Comparison of ENCODE assay signal across 22 cellular contexts in the genomic region with DNA sequence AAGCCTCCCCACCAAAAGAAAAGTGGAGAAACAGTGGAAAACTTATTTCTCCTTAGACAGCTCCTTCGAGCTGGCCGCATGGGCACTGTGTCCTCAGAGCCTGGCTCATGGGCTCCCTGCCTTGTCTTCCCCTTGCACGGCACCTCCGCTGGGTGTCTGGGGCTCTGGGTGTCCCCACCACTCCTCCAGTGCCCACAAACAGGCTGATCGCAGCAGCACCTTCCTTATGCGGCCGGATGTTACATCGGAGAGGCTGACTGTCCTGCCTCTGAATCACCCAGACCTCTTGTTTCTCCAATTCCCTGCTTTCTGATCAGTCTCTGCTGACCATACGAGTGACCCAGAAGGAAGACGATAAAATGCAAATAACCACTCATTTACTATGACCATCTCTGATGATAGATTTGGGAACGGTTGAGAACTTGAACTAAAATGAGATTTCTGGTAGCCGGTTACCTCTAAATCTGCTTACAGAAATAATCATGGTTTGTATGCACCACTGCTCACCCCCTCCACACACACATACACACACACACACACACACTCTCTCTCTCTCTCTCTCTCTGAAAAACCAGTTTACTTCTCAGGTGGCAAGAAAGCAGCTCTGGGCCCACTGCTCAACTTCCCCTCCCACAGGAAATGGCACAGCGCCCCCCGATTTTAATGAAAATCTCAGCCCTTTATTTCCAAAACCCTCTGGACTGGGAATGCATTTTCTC.
A peak's percentile ranks its signal among the peaks of the same experiment; 100 is the strongest.
DNase-seq lines count a peak whose midpoint lies in the region; FAIRE-seq and TF ChIP-seq lines count a peak whose summit lies in the region.
"Had no signal": no experiment of that assay in that cellular context is flagged by ENCODE, and none has a peak within 500 bp of the region (broad histone marks: within the 10 kb centered on the region; RNA-seq: fewer than 3 reads in every experiment).

No MANE protein-coding gene starts in this region.

- peak overlapping the region; percentile 24 for H3K27ac Mint-ChIP-seq in neural progenitor cell
- H3K27ac Mint-ChIP-seq: activated CD8-positive, alpha-beta T cell treated with anti-CD3 and anti-CD28 coated beads for 36 hours; dendritic cell treated with granulocyte-macrophage colony-stimulating factor and Interleukin-4, amounts not matched to agents 40 ng/mL and 50 ng/mL, for 4 days; natural killer cell treated with Interleukin-12 subunit alpha and Interleukin-12 subunit beta and Interleukin-15 and Interleukin-18, amount 100 ng/mL, for 72 hours had no signal

- POLR2A ChIA-PET in H1 (lab: Charles Lee; ENCODE audit: partially characterized antibody), result interaction anchor here (0.9 kb wide), 1 partner anchor 8 kb away, joined by 3 read pairs; no protein-coding TSS in a partner anchor

- H3K14ac ChIP-seq in H1 (ENCODE audit: insufficient read length), result no peak overlapping the region

- H2BK12ac ChIP-seq in H1 (ENCODE audit: low read depth, low read length), result 0 out of 2 replicates have a peak overlapping the region, but pooled peaks have one; percentile 12

- H3K23me2 ChIP-seq in H1 (ENCODE audit: low read depth, low read length), result no peaks in the 10 kb centered on the region

- TF ChIP-seq CTCF in OCI-LY1 (IDR thresholded peaks at IDR 0.05; ENCODE audit: low read length) (no peak), H1 (IDR thresholded peaks at IDR 0.05; ENCODE audit: control extremely low read depth in 1 of 3, insufficient read depth in 1 of 3, low read depth in 1 of 3, low read length in 3 of 3) (no peak), neural progenitor cell (IDR thresholded peaks at IDR 0.05) (no peak)

- H3K56ac ChIP-seq in H1 (replicated peaks; ENCODE audit: insufficient read length, low read depth, low read length), result no peak overlapping the region

- no peak overlapping the region for H2BK120ac ChIP-seq in H1 (replicated peaks; ENCODE audit: low read depth, low read length)

- no peak overlapping the region for H4K5ac ChIP-seq in H1 (ENCODE audit: insufficient read length, low read depth, low read length)

- no peak overlapping the region for H2AFZ ChIP-seq in OCI-LY1 (ENCODE audit: low read length)
- no peak overlapping the region for H2AFZ ChIP-seq in H1 (ENCODE audit: low read length)
- H2AFZ ChIP-seq in neural progenitor cell (replicated peaks), result peak overlapping the region; percentile 44

- H3K79me1 ChIP-seq in H1 (ENCODE audit: low read depth, low read length), result no peaks in the 10 kb centered on the region

- H3K18ac ChIP-seq in H1 (ENCODE audit: extremely low read depth, low read length), result peak overlapping the region; percentile 56; the same call in 1 of the 2 replicates

- no peaks in the 10 kb centered on the region for H3K9me3 ChIP-seq in OCI-LY1 (ENCODE audit: low read length)
- H3K9me3 ChIP-seq in H1 (ENCODE audit: insufficient read depth in 2 of 2, low read depth in 1 of 2, low read length in 1 of 2), result peaks cover 0 to 4% of the 10 kb centered on the region in 2 experiments; a peak in 1 of 4 replicates
- H3K9me3 ChIP-seq in neural progenitor cell (ENCODE audit: low read depth), result no peaks in the 10 kb centered on the region
- H3K9me3 ChIP-seq: heart left ventricle, left ventricle myocardium inferior, prostate gland, uterus had no signal

- H3K4me3 Mint-ChIP-seq in neural progenitor cell, result no peak overlapping the region
- H3K4me3 Mint-ChIP-seq: activated CD8-positive, alpha-beta T cell treated with anti-CD3 and anti-CD28 coated beads for 36 hours; dendritic cell treated with granulocyte-macrophage colony-stimulating factor and Interleukin-4, amounts not matched to agents 40 ng/mL and 50 ng/mL, for 4 days; natural killer cell treated with Interleukin-12 subunit alpha and Interleukin-12 subunit beta and Interleukin-15 and Interleukin-18, amount 100 ng/mL, for 72 hours had no signal

- H4K20me1 ChIP-seq in OCI-LY1 (ENCODE audit: insufficient read depth, low read length) (no peaks in the 10 kb centered on the region), H1 (replicated peaks in 1 of 2; ENCODE audit: control insufficient read depth in 1 of 2, insufficient read depth in 2 of 2, low read length in 2 of 2) (no peaks in the 10 kb centered on the region), neural progenitor cell (ENCODE audit: low read depth) (no peaks in the 10 kb centered on the region)

- no peak for TF ChIP-seq POLR2A in GM12891 (IDR thresholded peaks at IDR 0.05; ENCODE audit: low read depth, low read length)
- TF ChIP-seq POLR2A in H1 (IDR thresholded peaks at IDR 0.05; ENCODE audit: control extremely low read depth in 1 of 2, low read depth in 2 of 2, low read length in 2 of 2), result no peak

- H3K4me1 ChIP-seq in OCI-LY1 (ENCODE audit: insufficient read depth, low read length, severe bottlenecking), result peaks cover 15% of the 10 kb centered on the region
- H3K4me1 ChIP-seq in H1 (replicated peaks in 1 of 4; ENCODE audit: control insufficient read depth in 3 of 4, insufficient read depth in 4 of 4, low read length in 3 of 4), result peaks cover 3 to 11% (median 5%) of the 10 kb centered on the region in 4 experiments; a peak in 6 of 7 replicates
- H3K4me1 ChIP-seq in neural progenitor cell, result peaks cover 21% of the 10 kb centered on the region
- H3K4me1 ChIP-seq: left ventricle myocardium inferior, prostate gland, uterus had no signal

- H4K8ac ChIP-seq in H1 (ENCODE audit: extremely low read depth, insufficient read depth, low read length), result no peak overlapping the region

- H3K27me3 ChIP-seq in OCI-LY1 (ENCODE audit: insufficient read depth, low read length), result no peaks in the 10 kb centered on the region
- no peaks in the 10 kb centered on the region for H3K27me3 ChIP-seq in H1 (replicated peaks in 1 of 4; ENCODE audit: control insufficient read depth in 3 of 4, extremely low read depth in 1 of 4, insufficient read depth in 3 of 4, low read length in 3 of 4)
- no peaks in the 10 kb centered on the region for H3K27me3 ChIP-seq in neural progenitor cell
- H3K27me3 ChIP-seq: heart left ventricle, uterus had no signal

- H3K36me3 ChIP-seq in OCI-LY1 (ENCODE audit: insufficient read depth, low read length) (no peaks in the 10 kb centered on the region; the same call in 1 of the 2 replicates), H1 (ENCODE audit: control insufficient read depth in 2 of 4, insufficient read depth in 4 of 4, low read length in 3 of 4) (no peaks in the 10 kb centered on the region), neural progenitor cell (no peaks in the 10 kb centered on the region)
- H3K36me3 ChIP-seq: heart left ventricle, left ventricle myocardium inferior, prostate gland, uterus had no signal

- no peak for TF ChIP-seq EP300 in H1 (IDR thresholded peaks at IDR 0.05; ENCODE audit: borderline replicate concordance in 1 of 2, low read depth in 2 of 2, low read length in 2 of 2)

- FAIRE-seq in GM12891 (lab: Jason Lieb, UNC) (peak; percentile 43), H1 (lab: Jason Lieb, UNC) (no peak)
- FAIRE-seq: bronchial epithelial cell, endothelial cell of umbilical vein, GM18507 had no signal

- peaks cover 34% of the 10 kb centered on the region for H3K4me1 Mint-ChIP-seq in neural progenitor cell

- TF ChIP-seq RAD21 in H1 (IDR thresholded peaks at IDR 0.05 in 1 of 2, conservative IDR thresholded peaks at IDR 0.05 in 1 of 2; ENCODE audit: low read depth in 2 of 2, low read length in 2 of 2), result no peak

- no peak overlapping the region for H2BK5ac ChIP-seq in H1 (ENCODE audit: low read depth, low read length)

- H3K9me2 ChIP-seq in OCI-LY1 (ENCODE audit: low read depth, low read length), result no peaks in the 10 kb centered on the region

- no peak overlapping the region for H2BK20ac ChIP-seq in H1 (ENCODE audit: low read length)

- no peak overlapping the region for H2AK5ac ChIP-seq in H1 (ENCODE audit: low read depth, low read length)

- H3K9me3 Mint-ChIP-seq in neural progenitor cell, result peaks cover 16% of the 10 kb centered on the region
- H3K9me3 Mint-ChIP-seq: dendritic cell treated with granulocyte-macrophage colony-stimulating factor and Interleukin-4, amounts not matched to agents 40 ng/mL and 50 ng/mL, for 4 days; natural killer cell treated with Interleukin-12 subunit alpha and Interleukin-12 subunit beta and Interleukin-15 and Interleukin-18, amount 100 ng/mL, for 72 hours had no signal

- H2BK15ac ChIP-seq in H1 (ENCODE audit: low read length), result peak overlapping the region; percentile 53; the same call in 1 of the 2 replicates

- CTCF ChIA-PET in H1 (lab: Charles Lee; ENCODE audit: partially characterized antibody), result interaction anchor here (0.8 to 3.7 kb wide), 4 partner anchors 15 to 103 kb away, joined by 3 to 15 read pairs (median 3); no protein-coding TSS in a partner anchor

- no peak overlapping the region for H3K4ac ChIP-seq in H1 (replicated peaks; ENCODE audit: insufficient read length, low read depth, low read length)

- WGBS in H1 (ENCODE audit: extremely low coverage in 1 of 2, insufficient coverage in 1 of 2, insufficient read length in 1 of 2, insufficient replicate concordance in 2 of 2, low coverage in 1 of 2, low lambda C conversion rate in 2 of 2, missing lambda C conversion rate in 1 of 2), 2 experiments, result 84% methylated on average over 14 of the region's 14 CpGs; no CpG with 5 or more reads in 1 of the 2 experiments

- H3K27ac ChIP-seq in OCI-LY1 (ENCODE audit: low read depth, low read length, poor library complexity, severe bottlenecking) (no peak overlapping the region), H1 (ENCODE audit: low read depth, low read length) (no peak overlapping the region; the same call in 1 of the 2 replicates), neural progenitor cell (no peak overlapping the region)
- H3K27ac ChIP-seq: heart left ventricle, left ventricle myocardium inferior, prostate gland, uterus had no signal

- H3K4me2 ChIP-seq in OCI-LY1 (ENCODE audit: low read length) (peak overlapping the region; percentile 25; the same call in 1 of the 2 replicates), H1 (ENCODE audit: insufficient read depth in 1 of 2, low read depth in 2 of 2, low read length in 2 of 2) (no peak overlapping the region), neural progenitor cell (peak overlapping the region; percentile 29)

- no peaks in the 10 kb centered on the region for H3K36me3 Mint-ChIP-seq in neural progenitor cell
- H3K36me3 Mint-ChIP-seq: natural killer cell treated with Interleukin-12 subunit alpha and Interleukin-12 subunit beta and Interleukin-15 and Interleukin-18, amount 100 ng/mL, for 72 hours had no signal

- H3K27me3 Mint-ChIP-seq in neural progenitor cell (ENCODE audit: insufficient read depth, low read depth), result peaks cover 6% of the 10 kb centered on the region
- H3K27me3 Mint-ChIP-seq: activated CD8-positive, alpha-beta T cell treated with anti-CD3 and anti-CD28 coated beads for 36 hours; dendritic cell treated with granulocyte-macrophage colony-stimulating factor and Interleukin-4, amounts not matched to agents 40 ng/mL and 50 ng/mL, for 4 days; natural killer cell treated with Interleukin-12 subunit alpha and Interleukin-12 subunit beta and Interleukin-15 and Interleukin-18, amount 100 ng/mL, for 72 hours had no signal

- DNase-seq in GM12891 (ENCODE audit: insufficient read length, low spot score) (no peak), H1 (ENCODE audit: low read depth in 1 of 2, low spot score in 2 of 2) (no peak), neural progenitor cell (ENCODE audit: low spot score) (no peak), SHP77 treated with DMSO at 0.1 percent for 48 hours (lab: John Stamatoyannopoulos, UW) (no peak), NCI-H446 treated with DMSO at 0.1 percent for 48 hours (lab: John Stamatoyannopoulos, UW) (no peak), NCI-H226 (no peak)
- DNase-seq in activated CD4-positive, alpha-beta T cell treated with anti-CD3 and anti-CD28 coated beads for 4 hours, result no peak
- DNase-seq: activated CD8-positive, alpha-beta T cell treated with anti-CD3 and anti-CD28 coated beads for 36 hours; activated T-cell treated with anti-CD3 and anti-CD28 coated beads for 4 hours; heart left ventricle; left ventricle myocardium inferior; NCI-H1105 treated with DMSO at 0.1 percent for 48 hours; NCI-H510A; T-helper 9 cell; uterus had no signal

- H3F3A ChIP-seq in OCI-LY1 (ENCODE audit: insufficient read depth, low read length) (no peaks in the 10 kb centered on the region), neural progenitor cell (ENCODE audit: low read depth) (no peaks in the 10 kb centered on the region)

- H3K23ac ChIP-seq in H1 (ENCODE audit: insufficient read length), result no peak overlapping the region

- H3K9ac ChIP-seq in OCI-LY1 (ENCODE audit: low read length) (no peak overlapping the region), H1 (replicated peaks in 1 of 4; ENCODE audit: extremely low read depth in 1 of 4, low read depth in 3 of 4, low read length in 3 of 4) (no peak overlapping the region), neural progenitor cell (no peak overlapping the region)

- H3K4me3 ChIP-seq in OCI-LY1 (ENCODE audit: low read depth, low read length, poor library complexity, severe bottlenecking), result no peak overlapping the region
- H3K4me3 ChIP-seq in H1 (ENCODE audit: extremely low read depth in 1 of 4, insufficient read depth in 2 of 4, low read depth in 3 of 4, low read length in 4 of 4), result no peak overlapping the region
- H3K4me3 ChIP-seq in neural progenitor cell, result no peak overlapping the region
- H3K4me3 ChIP-seq: heart left ventricle, left ventricle myocardium inferior, prostate gland, uterus had no signal

- no peak overlapping the region for H4K91ac ChIP-seq in H1 (replicated peaks; ENCODE audit: insufficient read length, low read length)

- H3K79me2 ChIP-seq in OCI-LY1 (ENCODE audit: insufficient read depth, low read length) (no peaks in the 10 kb centered on the region), H1 (ENCODE audit: control insufficient read depth in 1 of 2, insufficient read depth in 2 of 2, low read length in 2 of 2) (no peaks in the 10 kb centered on the region), neural progenitor cell (ENCODE audit: low read depth) (no peaks in the 10 kb centered on the region)

Comparison
In these comparisons a context has a peak if more than half of its experiments do, and no peak if none do; other contexts are left out.
1. H3K4me2 ChIP-seq: peak in OCI-LY1 (single experiment) and neural progenitor cell (single experiment); none in H1 (0 of 2).